34 cellular contexts compared by ENCODE assay signal in the genomic region with DNA sequence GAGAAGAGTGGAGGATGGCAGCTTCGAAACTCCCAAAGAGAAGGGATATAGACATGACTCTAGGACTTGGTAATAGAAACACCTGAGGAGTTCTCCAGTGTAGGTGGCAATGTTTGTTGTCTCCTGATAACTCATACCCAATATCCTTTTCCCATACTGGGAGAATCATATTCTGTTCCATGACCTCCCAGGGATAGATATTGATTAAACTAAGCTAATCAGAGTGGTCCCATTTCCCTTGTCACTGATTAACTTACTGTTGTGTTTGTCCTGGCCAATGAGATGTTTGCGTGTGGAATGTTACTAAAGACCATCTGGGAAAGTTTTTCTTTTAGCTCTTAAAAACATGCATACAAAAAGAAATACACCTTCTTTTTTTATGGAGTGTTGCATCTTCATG.
"Had no signal": no experiment of that assay in that cellular context is flagged by ENCODE, and none has a peak within 500 bp of the region (broad histone marks: within the 10 kb centered on the region; RNA-seq: fewer than 3 reads in every experiment).

No MANE protein-coding gene starts in this region.

- FAIRE-seq: astrocyte, TTC549 had no signal

- H3K9me3 ChIP-seq: adrenal gland, body of pancreas, breast epithelium had no signal

- H3K36me3 ChIP-seq: adrenal gland, brain microvascular endothelial cell, breast epithelium had no signal

- H3K27me3 ChIP-seq: adrenal gland, body of pancreas, brain microvascular endothelial cell, breast epithelium had no signal

- H3K27ac ChIP-seq: adrenal gland, body of pancreas, brain microvascular endothelial cell, breast epithelium, VCaP had no signal

- H3K4me3 ChIP-seq: adrenal gland, body of pancreas, breast epithelium had no signal

- ATAC-seq: activated CD8-positive, alpha-beta T cell treated with anti-CD3 and anti-CD28 coated beads for 36 hours; activated naive CD4-positive, alpha-beta T cell treated with anti-CD3 and anti-CD28 coated beads, Interleukin-2, amount 50 U/mL, for 72 hours; activated T-cell treated with anti-CD3 and anti-CD28 coated beads, Interleukin-2, amount 50 U/mL, for 4 hours; activated T-cell treated with anti-CD3 and anti-CD28 coated beads, Interleukin-2, amount 50 U/mL, for 72 hours; activated T-helper 17 cell treated with anti-CD3 and anti-CD28 coated beads, Interleukin-2, amount 50 U/mL, for 72 hours; body of pancreas had no signal

- H3K4me1 ChIP-seq: body of pancreas, breast epithelium had no signal

- DNase-seq: activated B cell treated with CpG ODN at 0.5 μM for 24 hours; activated CD4-positive, alpha-beta memory T cell treated with anti-CD3 and anti-CD28 coated beads for 36 hours; activated CD4-positive, alpha-beta T cell treated with anti-CD3 and anti-CD28 coated beads for 4 hours; activated CD4-positive, alpha-beta T cell treated with anti-CD3 and anti-CD28 coated beads, Interleukin-2, amount 10 ng/mL, durations not matched to agents 24 days and 14 days; activated CD4-positive, alpha-beta T cell treated with anti-CD3 and anti-CD28 coated beads, Interleukin-2, amount 50 U/mL, for 1 hour; activated CD4-positive, alpha-beta T cell treated with anti-CD3 and anti-CD28 coated beads, Interleukin-2, amount 50 U/mL, for 4 hours; activated CD4-positive, CD25-positive, alpha-beta regulatory T cell treated with anti-CD3 and anti-CD28 coated beads, Interleukin-2, amount 50 U/mL, for 72 hours; activated CD8-positive, alpha-beta memory T cell treated with anti-CD3 and anti-CD28 coated beads, Interleukin-2, amount 50 U/mL, for 4 hours; activated CD8-positive, alpha-beta T cell treated with anti-CD3 and anti-CD28 coated beads for 36 hours; activated effector memory CD4-positive, alpha-beta T cell treated with anti-CD3 and anti-CD28 coated beads, Interleukin-2, amount 50 U/mL, for 16 hours; activated gamma-delta T cell treated with Interleukin-2 at 50 U/mL for 16 hours; activated naive CD4-positive, alpha-beta T cell; activated naive CD4-positive, alpha-beta T cell treated with anti-CD3 and anti-CD28 coated beads for 36 hours; activated naive CD4-positive, alpha-beta T cell treated with anti-CD3 and anti-CD28 coated beads, Interleukin-2, amount 50 U/mL, for 16 hours; activated naive CD8-positive, alpha-beta T cell treated with anti-CD3 and anti-CD28 coated beads for 36 hours; activated T-cell treated with anti-CD3 and anti-CD28 coated beads for 4 hours; activated T-cell treated with anti-CD3 and anti-CD28 coated beads, Interleukin-2, amount 50 U/mL, for 1 hour; activated T-cell treated with anti-CD3 and anti-CD28 coated beads, Interleukin-2, amount 50 U/mL, for 4 hours; activated T-cell treated with anti-CD3 and anti-CD28 coated beads, Interleukin-2, amount 50 U/mL, for 72 hours; adrenal gland; amniotic stem cell; aorta; body of pancreas; brain microvascular endothelial cell; central memory CD4-positive, alpha-beta T cell; T-helper 1 cell; T-helper 2 cell; T-helper 9 cell had no signal
